ENCODE assay signal across 12 cellular contexts in the genomic region with DNA sequence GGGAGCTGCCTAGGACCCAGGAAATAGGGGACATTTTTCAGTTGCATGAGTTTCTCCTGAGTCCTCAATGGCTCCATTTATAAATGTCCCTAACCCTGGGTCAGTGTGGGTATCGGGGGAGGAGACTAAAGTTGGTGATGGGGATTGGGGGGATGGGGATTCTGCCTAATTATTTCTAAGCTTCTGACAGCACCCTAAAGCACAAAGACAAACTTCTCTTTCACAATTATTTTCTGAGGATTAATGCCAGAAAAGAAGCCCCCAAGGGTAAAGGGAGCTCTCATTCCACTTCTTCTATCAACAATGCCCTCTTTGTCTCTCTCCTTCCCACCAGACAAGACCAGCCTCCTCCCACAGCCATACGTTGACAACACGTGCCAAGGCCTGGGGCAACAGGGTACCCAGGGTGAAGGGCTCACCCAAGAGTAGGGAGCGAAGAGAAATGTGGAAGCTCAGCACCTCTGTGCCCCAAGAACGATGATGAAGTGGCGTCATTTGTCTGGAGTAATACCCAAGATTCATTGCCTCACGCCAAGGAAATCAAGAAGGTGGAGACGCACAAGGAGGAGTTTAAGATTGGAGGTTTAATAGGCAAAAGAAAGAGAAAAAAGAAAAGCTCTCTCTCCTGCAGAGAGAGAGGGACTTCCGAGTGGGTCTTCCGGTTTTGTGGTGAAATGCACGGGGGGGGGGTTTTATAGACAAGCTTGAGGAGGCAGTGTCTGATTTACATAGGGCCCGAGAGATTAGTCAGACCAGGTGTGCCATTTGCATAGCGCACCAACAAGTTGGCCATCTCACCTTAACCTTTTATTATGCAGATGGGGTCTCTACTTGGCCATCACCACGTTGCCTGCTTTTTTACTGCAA. TPM values are rescaled to one million over a fixed set of nuclear protein-coding genes. Genes with fewer than 3 reads are reported as not detected.
DNase-seq lines count a peak whose midpoint lies in the region; ATAC-seq and TF ChIP-seq lines count a peak whose summit lies in the region.
"Had no signal": no experiment of that assay in that cellular context is flagged by ENCODE, and none has a peak within 500 bp of the region (broad histone marks: within the 10 kb centered on the region; RNA-seq: fewer than 3 reads in every experiment).

No MANE protein-coding gene starts in this region.

- no peak overlapping the region for H3K27ac Mint-ChIP-seq in activated CD8-positive, alpha-beta T cell treated with anti-CD3 and anti-CD28 coated beads for 36 hours
- no peak overlapping the region for H3K27ac Mint-ChIP-seq in activated CD8-positive, alpha-beta T cell treated with anti-CD3 and anti-CD28 coated beads, Interleukin-2, amount 10 ng/mL, durations not matched to agents 7 days and 5 days
- H3K27ac Mint-ChIP-seq in activated naive CD8-positive, alpha-beta T cell treated with anti-CD3 and anti-CD28 coated beads, Interleukin-2, amount 50 U/mL, for 24 hours, result no peak overlapping the region
- H3K27ac Mint-ChIP-seq in neural crest cell (ENCODE audit: unreplicated experiment), result peak overlapping the region; percentile 98
- peak overlapping the region in 1 of 7 donors; percentile 7 for H3K27ac Mint-ChIP-seq in CD4-positive, alpha-beta memory T cell

- peaks cover 5% of the 10 kb centered on the region for H3K4me1 ChIP-seq in CD4-positive, alpha-beta memory T cell (ENCODE audit: insufficient read depth, low read length)
- H3K4me1 ChIP-seq: gastroesophageal sphincter had no signal

- H3K4me3 ChIP-seq in CD4-positive, alpha-beta memory T cell (ENCODE audit: low read length in 2 of 2), result no peak overlapping the region
- H3K4me3 ChIP-seq: gastroesophageal sphincter, ovary had no signal

- H3K9me3 ChIP-seq in CD4-positive, alpha-beta memory T cell (ENCODE audit: control insufficient read depth in 1 of 2, low read length in 2 of 2), result no peaks in the 10 kb centered on the region
- H3K9me3 ChIP-seq: ovary had no signal

- H3K9me3 Mint-ChIP-seq in activated CD8-positive, alpha-beta T cell treated with anti-CD3 and anti-CD28 coated beads for 36 hours, result peaks cover 5% of the 10 kb centered on the region
- H3K9me3 Mint-ChIP-seq in activated CD8-positive, alpha-beta T cell treated with anti-CD3 and anti-CD28 coated beads, Interleukin-2, amount 10 ng/mL, durations not matched to agents 7 days and 5 days (ENCODE audit: insufficient read depth), result peaks cover 5% of the 10 kb centered on the region
- H3K9me3 Mint-ChIP-seq in activated naive CD8-positive, alpha-beta T cell treated with anti-CD3 and anti-CD28 coated beads, Interleukin-2, amount 50 U/mL, for 24 hours, result peaks cover 5% of the 10 kb centered on the region
- peaks cover 8% of the 10 kb centered on the region for H3K9me3 Mint-ChIP-seq in neural crest cell
- peaks cover 0 to 5% (median 2%) of the 10 kb centered on the region in 8 donors for H3K9me3 Mint-ChIP-seq in CD4-positive, alpha-beta memory T cell

- CTCF ChIA-PET in activated CD8-positive, alpha-beta T cell treated with anti-CD3 and anti-CD28 coated beads for 36 hours (lab: Charles Lee), result interaction anchor here (0.6 to 1.4 kb wide), 7 partner anchors 11 to 247 kb away, joined by 3 to 5 read pairs (median 4); no protein-coding TSS in a partner anchor
- CTCF ChIA-PET in activated CD8-positive, alpha-beta T cell treated with anti-CD3 and anti-CD28 coated beads, Interleukin-2, amount 10 ng/mL, durations not matched to agents 7 days and 5 days (lab: Charles Lee), result interaction anchor here (1.1 to 2.5 kb wide), 3 partner anchors 14 to 36 kb away, joined by 3 to 9 read pairs (median 6); a partner anchor contains a TSS
- CTCF ChIA-PET in CD4-positive, alpha-beta memory T cell (lab: Charles Lee; ENCODE audit: partially characterized antibody), result interaction anchor here (1.6 kb wide), 1 partner anchor 30 kb away, joined by 5 read pairs; no protein-coding TSS in a partner anchor

- peak overlapping the region; percentile 54 for H3K4me3 Mint-ChIP-seq in activated CD8-positive, alpha-beta T cell treated with anti-CD3 and anti-CD28 coated beads for 36 hours
- H3K4me3 Mint-ChIP-seq in activated CD8-positive, alpha-beta T cell treated with anti-CD3 and anti-CD28 coated beads, Interleukin-2, amount 10 ng/mL, durations not matched to agents 7 days and 5 days, result no peak overlapping the region
- peak overlapping the region; percentile 27 for H3K4me3 Mint-ChIP-seq in activated naive CD8-positive, alpha-beta T cell treated with anti-CD3 and anti-CD28 coated beads, Interleukin-2, amount 50 U/mL, for 24 hours
- peak overlapping the region; percentile 78 for H3K4me3 Mint-ChIP-seq in neural crest cell
- peak overlapping the region in 1 of 8 donors; percentile 8 for H3K4me3 Mint-ChIP-seq in CD4-positive, alpha-beta memory T cell

- H3K27me3 Mint-ChIP-seq in activated CD8-positive, alpha-beta T cell treated with anti-CD3 and anti-CD28 coated beads for 36 hours, result peaks cover 16% of the 10 kb centered on the region
- peaks cover 19% of the 10 kb centered on the region for H3K27me3 Mint-ChIP-seq in activated CD8-positive, alpha-beta T cell treated with anti-CD3 and anti-CD28 coated beads, Interleukin-2, amount 10 ng/mL, durations not matched to agents 7 days and 5 days (ENCODE audit: low read depth)
- H3K27me3 Mint-ChIP-seq in activated naive CD8-positive, alpha-beta T cell treated with anti-CD3 and anti-CD28 coated beads, Interleukin-2, amount 50 U/mL, for 24 hours, result peaks cover 9% of the 10 kb centered on the region
- peaks cover 2% of the 10 kb centered on the region for H3K27me3 Mint-ChIP-seq in neural crest cell (ENCODE audit: low read depth)
- peaks cover 20 to 24% of the 10 kb centered on the region in 2 donors for H3K27me3 Mint-ChIP-seq in CD4-positive, alpha-beta memory T cell

- ATAC-seq in activated CD8-positive, alpha-beta T cell treated with anti-CD3 and anti-CD28 coated beads for 36 hours, result peak; percentile 13
- ATAC-seq in activated CD8-positive, alpha-beta T cell treated with anti-CD3 and anti-CD28 coated beads, Interleukin-2, amount 10 ng/mL, durations not matched to agents 7 days and 5 days, result no peak
- ATAC-seq in activated naive CD8-positive, alpha-beta T cell treated with anti-CD3 and anti-CD28 coated beads, Interleukin-2, amount 50 U/mL, for 24 hours, result no peak
- ATAC-seq: gastroesophageal sphincter had no signal

- H3K36me3 Mint-ChIP-seq in activated CD8-positive, alpha-beta T cell treated with anti-CD3 and anti-CD28 coated beads for 36 hours (ENCODE audit: low read depth), result no peaks in the 10 kb centered on the region
- H3K36me3 Mint-ChIP-seq in activated CD8-positive, alpha-beta T cell treated with anti-CD3 and anti-CD28 coated beads, Interleukin-2, amount 10 ng/mL, durations not matched to agents 7 days and 5 days (ENCODE audit: low read depth), result no peaks in the 10 kb centered on the region
- no peaks in the 10 kb centered on the region for H3K36me3 Mint-ChIP-seq in activated naive CD8-positive, alpha-beta T cell treated with anti-CD3 and anti-CD28 coated beads, Interleukin-2, amount 50 U/mL, for 24 hours (ENCODE audit: low read depth)
- H3K36me3 Mint-ChIP-seq in neural crest cell (ENCODE audit: low read depth), result no peaks in the 10 kb centered on the region
- H3K36me3 Mint-ChIP-seq in CD4-positive, alpha-beta memory T cell, result no peaks in the 10 kb centered on the region

- POLR2A ChIA-PET in activated CD8-positive, alpha-beta T cell treated with anti-CD3 and anti-CD28 coated beads for 36 hours (lab: Charles Lee), result interaction anchor here (1.1 to 1.4 kb wide), 4 partner anchors 14 to 385 kb away, joined by 3 to 4 read pairs (median 3); a partner anchor contains a TSS
- POLR2A ChIA-PET in activated CD8-positive, alpha-beta T cell treated with anti-CD3 and anti-CD28 coated beads, Interleukin-2, amount 10 ng/mL, durations not matched to agents 7 days and 5 days (lab: Charles Lee), result no interaction called here
- POLR2A ChIA-PET in CD4-positive, alpha-beta memory T cell (lab: Charles Lee; ENCODE audit: partially characterized antibody), result no interaction called here

- H3K4me1 Mint-ChIP-seq in activated CD8-positive, alpha-beta T cell treated with anti-CD3 and anti-CD28 coated beads for 36 hours (ENCODE audit: low read depth), result peaks cover 11% of the 10 kb centered on the region
- H3K4me1 Mint-ChIP-seq in activated CD8-positive, alpha-beta T cell treated with anti-CD3 and anti-CD28 coated beads, Interleukin-2, amount 10 ng/mL, durations not matched to agents 7 days and 5 days (ENCODE audit: low read depth), result peaks cover 9% of the 10 kb centered on the region
- peaks cover 6% of the 10 kb centered on the region for H3K4me1 Mint-ChIP-seq in activated naive CD8-positive, alpha-beta T cell treated with anti-CD3 and anti-CD28 coated beads, Interleukin-2, amount 50 U/mL, for 24 hours
- peaks cover 30% of the 10 kb centered on the region for H3K4me1 Mint-ChIP-seq in neural crest cell
- peaks cover 0 to 5% (median 3%) of the 10 kb centered on the region in 4 donors for H3K4me1 Mint-ChIP-seq in CD4-positive, alpha-beta memory T cell

- DNase-seq in activated CD8-positive, alpha-beta T cell treated with anti-CD3 and anti-CD28 coated beads for 36 hours, result no peak
- no peak for DNase-seq in activated CD8-positive, alpha-beta T cell treated with anti-CD3 and anti-CD28 coated beads, Interleukin-2, amount 10 ng/mL, durations not matched to agents 7 days and 5 days
- peak; percentile 61 for DNase-seq in NCI-H2029 (lab: John Stamatoyannopoulos, UW)
- no peak for DNase-seq in activated naive CD8-positive, alpha-beta T cell treated with anti-CD3 and anti-CD28 coated beads, Interleukin-2, amount 50 U/mL, for 24 hours
- peak; percentile 41 for DNase-seq in neural crest cell (ENCODE audit: low read depth, low spot score)
- DNase-seq in DMS79 (lab: John Stamatoyannopoulos, UW), result no peak
- no peak for DNase-seq in CD4-positive, alpha-beta memory T cell
- no peak for DNase-seq in T1000 (lab: John Stamatoyannopoulos, UW)
- DNase-seq: NCI-H1092 treated with DMSO at 0.1 percent for 48 hours; ovary; stimulated activated CD4-positive, alpha-beta T cell treated with anti-CD3 and anti-CD28 coated beads, Interleukin-15, amount 100 ng/mL, for 24 hours had no signal

- H3K27me3 ChIP-seq in CD4-positive, alpha-beta memory T cell (ENCODE audit: insufficient read depth, low read length), result peaks cover 5% of the 10 kb centered on the region
- H3K27me3 ChIP-seq: ovary had no signal

- no peak overlapping the region for H3K27ac ChIP-seq in CD4-positive, alpha-beta memory T cell (ENCODE audit: low read depth, low read length)
- H3K27ac ChIP-seq: gastroesophageal sphincter, ovary had no signal

- H3K36me3 ChIP-seq in CD4-positive, alpha-beta memory T cell (ENCODE audit: insufficient read depth, low read length), result no peaks in the 10 kb centered on the region
- H3K36me3 ChIP-seq: gastroesophageal sphincter, ovary had no signal

- no peak for TF ChIP-seq CTCF in activated CD8-positive, alpha-beta T cell treated with anti-CD3 and anti-CD28 coated beads for 36 hours (IDR thresholded peaks at IDR 0.05)
- no peak for TF ChIP-seq CTCF in neural crest cell (conservative IDR thresholded peaks at IDR 0.05)

- intact Hi-C loops in activated CD8-positive, alpha-beta T cell treated with anti-CD3 and anti-CD28 coated beads for 36 hours (cut with micrococcal nuclease), result no loop called here
- intact Hi-C loops in CD4-positive, alpha-beta memory T cell (cut with micrococcal nuclease), result no loop called here

RNA-seq across cellular contexts. Expression of a gene that starts 14.5 kb away (rescaled TPM):
- total RNA-seq in activated CD8-positive, alpha-beta T cell treated with anti-CD3 and anti-CD28 coated beads for 36 hours, result under 1 TPM; 0.41 to 0.47 TPM
- under 1 TPM in 1 of 2 experiments, not detected in 1; 0.21 TPM for total RNA-seq in activated CD8-positive, alpha-beta T cell treated with anti-CD3 and anti-CD28 coated beads, Interleukin-2, amount 10 ng/mL, durations not matched to agents 7 days and 5 days
- total RNA-seq in neural crest cell, result 0.28 and 0.45 TPM in 2 replicates
- total RNA-seq in CD4-positive, alpha-beta memory T cell, result under 1 TPM; 0.39 to 0.61 TPM
- under 1 TPM; 0.23 to 0.94 TPM for polyA plus RNA-seq in CD4-positive, alpha-beta memory T cell

RNA-seq across cellular contexts. Expression of a gene that starts 24.5 kb away (rescaled TPM):
- 10 to 100 TPM; 22.2 to 22.3 TPM for total RNA-seq in activated CD8-positive, alpha-beta T cell treated with anti-CD3 and anti-CD28 coated beads for 36 hours
- 10 to 100 TPM; 26.7 to 28.0 TPM for total RNA-seq in activated CD8-positive, alpha-beta T cell treated with anti-CD3 and anti-CD28 coated beads, Interleukin-2, amount 10 ng/mL, durations not matched to agents 7 days and 5 days
- total RNA-seq in neural crest cell, result 8.9 and 10.4 TPM in 2 replicates
- total RNA-seq in CD4-positive, alpha-beta memory T cell, result 10 to 100 TPM; 69.0 to 69.7 TPM
- polyA plus RNA-seq in CD4-positive, alpha-beta memory T cell, result 10 to 100 TPM; 18.2 to 28.8 TPM

RNA-seq across cellular contexts. Expression of a gene that starts 32.0 kb away (rescaled TPM):
- not detected for total RNA-seq in activated CD8-positive, alpha-beta T cell treated with anti-CD3 and anti-CD28 coated beads for 36 hours
- total RNA-seq in activated CD8-positive, alpha-beta T cell treated with anti-CD3 and anti-CD28 coated beads, Interleukin-2, amount 10 ng/mL, durations not matched to agents 7 days and 5 days, result not detected
- 0.52 TPM in 1 of 2 replicates, not detected in the other for total RNA-seq in neural crest cell
- not detected for total RNA-seq in CD4-positive, alpha-beta memory T cell
- not detected for polyA plus RNA-seq in CD4-positive, alpha-beta memory T cell

Comparison
In these comparisons a context has a peak if more than half of its experiments do, and no peak if none do; other contexts are left out.
1. DNase-seq: peak in NCI-H2029 (single experiment) and neural crest cell (single experiment); none in activated CD8-positive, alpha-beta T cell treated with anti-CD3 and anti-CD28 coated beads for 36 hours (single experiment), activated CD8-positive, alpha-beta T cell treated with anti-CD3 and anti-CD28 coated beads, Interleukin-2, amount 10 ng/mL, durations not matched to agents 7 days and 5 days (single experiment), activated naive CD8-positive, alpha-beta T cell treated with anti-CD3 and anti-CD28 coated beads, Interleukin-2, amount 50 U/mL, for 24 hours (single experiment), DMS79 (single experiment), CD4-positive, alpha-beta memory T cell (0 of 5) and T1000 (single experiment).